In the genomic region with DNA sequence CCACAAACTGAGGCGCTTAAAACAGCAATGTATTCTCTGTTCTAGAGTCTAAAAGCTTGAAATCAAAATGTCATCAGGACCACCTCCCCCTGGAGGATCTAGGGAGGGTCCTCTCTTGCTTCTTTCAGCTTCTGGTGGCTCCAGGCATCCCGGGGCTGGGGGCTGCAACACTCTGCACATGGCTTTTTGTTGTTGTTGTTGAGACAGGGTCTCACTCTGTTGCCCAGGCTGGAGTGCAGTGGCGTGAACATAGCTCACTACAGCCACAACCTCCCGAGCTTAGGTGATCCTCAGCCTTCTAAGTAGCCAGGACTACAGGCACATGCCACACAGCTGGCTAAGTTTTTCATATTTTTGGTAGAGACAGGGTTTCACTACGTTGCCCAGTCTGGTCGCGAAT, we compare ENCODE assay signal across 23 cellular contexts. TPM values are rescaled to one million over a fixed set of nuclear protein-coding genes. Genes with fewer than 3 reads are reported as not detected.
DNase-seq lines count a peak whose midpoint lies in the region; ATAC-seq, FAIRE-seq and TF ChIP-seq lines count a peak whose summit lies in the region.
"Had no signal": no experiment of that assay in that cellular context is flagged by ENCODE, and none has a peak within 500 bp of the region (broad histone marks: within the 10 kb centered on the region; RNA-seq: fewer than 3 reads in every experiment).

No MANE protein-coding gene starts in this region.

- CTCF ChIA-PET in HepG2 (lab: Yijun Ruan, JAX; ENCODE audit: low intra/inter-chr PET ratio, low total read pairs) = no interaction called here

- H3K4me2 ChIP-seq in HepG2 (ENCODE audit: low read depth, low read length) (peak overlapping the region; percentile 67), neuronal stem cell (ENCODE audit: insufficient read depth, low read length, poor library complexity, severe bottlenecking) (no peak overlapping the region), GM23338 (no peak overlapping the region)

- H2BK15ac ChIP-seq in neuronal stem cell (ENCODE audit: low read length) = peak overlapping the region; percentile 77

- H4K91ac ChIP-seq in neuronal stem cell (ENCODE audit: low read depth, low read length, poor library complexity) = no peak overlapping the region

- WGBS in HepG2 (ENCODE audit: low lambda C conversion rate) = 67% methylated on average over 7 of the region's 7 CpGs
- 80% methylated on average over 1 of the region's 7 CpGs for WGBS in right lobe of liver (ENCODE audit: insufficient coverage, low coverage, low lambda C conversion rate, missing lambda C conversion rate)
- WGBS in neuronal stem cell (ENCODE audit: extremely low coverage in 2 of 2, insufficient read length in 2 of 2, insufficient replicate concordance in 1 of 2), 2 donors = no CpG with 5 or more reads among the region's 7 CpGs

- H2AFZ ChIP-seq in HepG2 (ENCODE audit: low read length) (no peak overlapping the region), neuronal stem cell (ENCODE audit: low read length) (no peak overlapping the region), GM23338 (no peak overlapping the region)

- H3K27ac ChIP-seq in HepG2 (ENCODE audit: extremely low read length, insufficient read depth, low read length) = no peak overlapping the region
- no peak overlapping the region for H3K27ac ChIP-seq in right lobe of liver
- no peak overlapping the region for H3K27ac ChIP-seq in neuronal stem cell (replicated peaks; ENCODE audit: low read length)
- no peak overlapping the region for H3K27ac ChIP-seq in GM23338 (ENCODE audit: low read depth)

- H3K36me3 Mint-ChIP-seq in dendritic cell treated with granulocyte-macrophage colony-stimulating factor and Interleukin-4, amounts not matched to agents 40 ng/mL and 50 ng/mL, for 4 days (ENCODE audit: low read depth) = no peaks in the 10 kb centered on the region
- H3K36me3 Mint-ChIP-seq in GM23338 (ENCODE audit: low read depth) (no peaks in the 10 kb centered on the region), natural killer cell (no peaks in the 10 kb centered on the region)
- H3K36me3 Mint-ChIP-seq: CD8-positive, alpha-beta T cell had no signal

- BruUV-seq in HepG2 (replicated peaks; lab: Mats Ljungman, UMichigan) = no TSS peak

- peaks cover 90% of the 10 kb centered on the region for H3K4me1 Mint-ChIP-seq in dendritic cell treated with granulocyte-macrophage colony-stimulating factor and Interleukin-4, amounts not matched to agents 40 ng/mL and 50 ng/mL, for 4 days (ENCODE audit: low read depth)
- peaks cover 24% of the 10 kb centered on the region for H3K4me1 Mint-ChIP-seq in GM23338
- peaks cover 11 to 22% of the 10 kb centered on the region in 2 donors for H3K4me1 Mint-ChIP-seq in natural killer cell

- H2BK5ac ChIP-seq in neuronal stem cell (ENCODE audit: low read length) = no peak overlapping the region

- no peak overlapping the region for H2BK120ac ChIP-seq in neuronal stem cell (ENCODE audit: low read depth, low read length)

- peaks cover 8% of the 10 kb centered on the region; the same call in 1 of the 2 replicates for H3F3A ChIP-seq in GM23338 (replicated peaks; ENCODE audit: low read depth)

- TF ChIP-seq CTCF in HepG2 (CRISPR knock-in tag; IDR thresholded peaks at IDR 0.05) = no peak
- no peak for TF ChIP-seq CTCF in right lobe of liver (IDR thresholded peaks at IDR 0.05)
- no peak for TF ChIP-seq CTCF in GM23338 (conservative IDR thresholded peaks at IDR 0.05; ENCODE audit: low read depth in 2 of 2)
- no peak for TF ChIP-seq CTCF in natural killer cell (IDR thresholded peaks at IDR 0.05)

- intact Hi-C loops in HepG2 (cut with micrococcal nuclease; ENCODE audit: unreplicated experiment) (loop anchor here (2.0 kb wide), 1 partner anchor 36 kb away; no protein-coding TSS in a partner anchor), right lobe of liver (cut with DNase I) (no loop called here), natural killer cell (cut with micrococcal nuclease) (no loop called here)
- intact Hi-C loops in dendritic cell treated with granulocyte-macrophage colony-stimulating factor and Interleukin-4, amounts not matched to agents 40 ng/mL and 50 ng/mL, for 4 days (cut with micrococcal nuclease) = loop anchor here (5.0 kb wide), 1 partner anchor 34 kb away; no protein-coding TSS in a partner anchor

- ATAC-seq in HepG2 (no peak), right lobe of liver (no peak), GM23338 (no peak), natural killer cell (no peak), HG03108 (IDR thresholded peaks at IDR 0.05; ENCODE audit: unreplicated experiment) (no peak)
- ATAC-seq: CD8-positive, alpha-beta T cell; Panc1; Right ventricle myocardium inferior had no signal

- no peak overlapping the region for H2AK5ac ChIP-seq in neuronal stem cell (ENCODE audit: low read depth, low read length)

- no peak for FAIRE-seq in HepG2 (lab: Jason Lieb, UNC)
- FAIRE-seq: GM12892, GM18507, H54 had no signal

- H3K27me3 ChIP-seq in HepG2 (ENCODE audit: control insufficient read depth in 1 of 2, insufficient read depth in 2 of 2, low read length in 2 of 2) (peaks cover 0 to 12% of the 10 kb centered on the region in 2 experiments; a peak in 2 of 5 replicates), right lobe of liver (no peaks in the 10 kb centered on the region), neuronal stem cell (ENCODE audit: control insufficient read depth in 3 of 3, insufficient read depth in 3 of 3, low read depth in 1 of 3, low read length in 3 of 3) (peaks cover 0 to 4% (median 0%) of the 10 kb centered on the region in 3 experiments), GM23338 (ENCODE audit: insufficient read depth) (no peaks in the 10 kb centered on the region)
- H3K27me3 ChIP-seq: BE2C had no signal

- no peak overlapping the region for H2BK12ac ChIP-seq in neuronal stem cell (ENCODE audit: low read length)

- no peaks in the 10 kb centered on the region for H3K79me1 ChIP-seq in neuronal stem cell (ENCODE audit: low read depth, low read length)

- H3K4me3 Mint-ChIP-seq in dendritic cell treated with granulocyte-macrophage colony-stimulating factor and Interleukin-4, amounts not matched to agents 40 ng/mL and 50 ng/mL, for 4 days = no peak overlapping the region
- no peak overlapping the region for H3K4me3 Mint-ChIP-seq in GM23338
- H3K4me3 Mint-ChIP-seq in natural killer cell = no peak overlapping the region
- H3K4me3 Mint-ChIP-seq: CD8-positive, alpha-beta T cell had no signal

- H3K79me2 ChIP-seq in HepG2 (ENCODE audit: insufficient read depth, low read length) (no peaks in the 10 kb centered on the region), GM23338 (replicated peaks; ENCODE audit: insufficient read depth) (no peaks in the 10 kb centered on the region)

- H4K20me1 ChIP-seq in HepG2 (ENCODE audit: insufficient read depth, low read length) (no peaks in the 10 kb centered on the region), GM23338 (replicated peaks; ENCODE audit: insufficient read depth) (no peaks in the 10 kb centered on the region)

- H3K36me3 ChIP-seq in HepG2 (replicated peaks in 1 of 2; ENCODE audit: control insufficient read depth in 1 of 2, insufficient read depth in 2 of 2, low read length in 2 of 2) = no peaks in the 10 kb centered on the region
- no peaks in the 10 kb centered on the region for H3K36me3 ChIP-seq in right lobe of liver
- H3K36me3 ChIP-seq in neuronal stem cell (replicated peaks in 1 of 2; ENCODE audit: control insufficient read depth in 2 of 2, insufficient read depth in 2 of 2, low read length in 2 of 2) = no peaks in the 10 kb centered on the region
- H3K36me3 ChIP-seq in GM23338 (ENCODE audit: insufficient read depth) = no peaks in the 10 kb centered on the region
- H3K36me3 ChIP-seq: BE2C had no signal

- peak overlapping the region; percentile 80 for H3K27ac Mint-ChIP-seq in dendritic cell treated with granulocyte-macrophage colony-stimulating factor and Interleukin-4, amounts not matched to agents 40 ng/mL and 50 ng/mL, for 4 days
- H3K27ac Mint-ChIP-seq in GM23338 (no peak overlapping the region), natural killer cell (no peak overlapping the region)
- H3K27ac Mint-ChIP-seq: CD8-positive, alpha-beta T cell had no signal

- no peak for TF ChIP-seq RAD21 in HepG2 (CRISPR knock-in tag; IDR thresholded peaks at IDR 0.05)

- peaks cover 15% of the 10 kb centered on the region for H3K27me3 Mint-ChIP-seq in dendritic cell treated with granulocyte-macrophage colony-stimulating factor and Interleukin-4, amounts not matched to agents 40 ng/mL and 50 ng/mL, for 4 days
- H3K27me3 Mint-ChIP-seq in GM23338 (ENCODE audit: insufficient read depth, low read depth, poor library complexity) = peaks cover 16% of the 10 kb centered on the region
- H3K27me3 Mint-ChIP-seq in natural killer cell (ENCODE audit: low read depth in 2 of 2) = peaks cover 0 to 6% of the 10 kb centered on the region in 2 donors

- no peak for TF ChIP-seq EP300 in HepG2 (IDR thresholded peaks at IDR 0.05; ENCODE audit: low read depth in 2 of 2, low read length in 2 of 2)
- TF ChIP-seq EP300 in HepG2 (CRISPR knock-in tag; IDR thresholded peaks at IDR 0.05; ENCODE audit: borderline replicate concordance) = no peak

- no peak overlapping the region for H3K23ac ChIP-seq in neuronal stem cell (ENCODE audit: low read depth, low read length, poor library complexity)

- no peak overlapping the region for H3K14ac ChIP-seq in neuronal stem cell (ENCODE audit: low read length)

- H3K9me3 ChIP-seq in HepG2 (ENCODE audit: low read length) (no peaks in the 10 kb centered on the region), right lobe of liver (no peaks in the 10 kb centered on the region), neuronal stem cell (replicated peaks in 1 of 2; ENCODE audit: control insufficient read depth in 2 of 2, insufficient read depth in 1 of 2, low read depth in 1 of 2, low read length in 2 of 2) (peaks cover 0 to 2% of the 10 kb centered on the region in 2 donors)
- H3K9me3 ChIP-seq: BE2C had no signal

- H3K4me3 ChIP-seq in HepG2 (replicated peaks in 1 of 3; ENCODE audit: insufficient read depth in 1 of 3, low read depth in 2 of 3, low read length in 3 of 3) (no peak overlapping the region), right lobe of liver (no peak overlapping the region), neuronal stem cell (ENCODE audit: low read length in 2 of 2) (no peak overlapping the region), GM23338 (no peak overlapping the region)

- H3K9me2 ChIP-seq in GM23338 (ENCODE audit: insufficient read depth) = no peaks in the 10 kb centered on the region

- H3K18ac ChIP-seq in neuronal stem cell (ENCODE audit: low read length) = no peak overlapping the region

- H3K4me1 ChIP-seq in HepG2 (ENCODE audit: insufficient read depth, low read length) (peaks cover 67% of the 10 kb centered on the region), right lobe of liver (no peaks in the 10 kb centered on the region), neuronal stem cell (ENCODE audit: control insufficient read depth in 2 of 2, insufficient read depth in 1 of 2, low read depth in 1 of 2, low read length in 2 of 2) (peaks cover 11 to 13% of the 10 kb centered on the region in 2 donors), GM23338 (ENCODE audit: insufficient read depth) (peaks cover 6% of the 10 kb centered on the region; the same call in 1 of the 2 replicates)
- H3K4me1 ChIP-seq: BE2C had no signal

- H3K9me3 Mint-ChIP-seq in dendritic cell treated with granulocyte-macrophage colony-stimulating factor and Interleukin-4, amounts not matched to agents 40 ng/mL and 50 ng/mL, for 4 days = no peaks in the 10 kb centered on the region
- H3K9me3 Mint-ChIP-seq in GM23338 (no peaks in the 10 kb centered on the region; the same call in 2 of the 3 replicates), natural killer cell (no peaks in the 10 kb centered on the region)
- H3K9me3 Mint-ChIP-seq: CD8-positive, alpha-beta T cell had no signal

- no peak overlapping the region for H4K8ac ChIP-seq in neuronal stem cell (ENCODE audit: low read depth, low read length)

- no peak overlapping the region for H3K9ac ChIP-seq in HepG2 (ENCODE audit: insufficient read depth, low read depth, low read length)
- H3K9ac ChIP-seq in neuronal stem cell (ENCODE audit: low read depth, low read length, poor library complexity) = no peak overlapping the region

- DNase-seq in HepG2 (ENCODE audit: low spot score) (no peak), right lobe of liver (no peak), neuronal stem cell (ENCODE audit: low spot score) (no peak), GM23338 (ENCODE audit: low spot score) (no peak), natural killer cell (no peak), NCI-H1417 (lab: John Stamatoyannopoulos, UW) (no peak)
- DNase-seq: 8988T; BE2C; Calu3; CD8-positive, alpha-beta T cell; Karpas-422; NCI-H1048; NCI-H1436 treated with DMSO at 0.1 percent for 48 hours; NCI-H2081; NCI-H446 treated with DMSO at 0.1 percent for 48 hours; NCI-H69 had no signal

- H3K4ac ChIP-seq in neuronal stem cell (ENCODE audit: low read length) = no peak overlapping the region

- no peak for TF ChIP-seq POLR2A in HepG2 (IDR thresholded peaks at IDR 0.05; ENCODE audit: insufficient read depth in 1 of 2, low read depth in 2 of 2, low read length in 2 of 2)
- TF ChIP-seq POLR2A in right lobe of liver (IDR thresholded peaks at IDR 0.05) = no peak

- POLR2A ChIA-PET in HepG2 (lab: Yijun Ruan, JAX) = interaction anchor here (0.9 to 2.5 kb wide), 6 partner anchors 9 to 112 kb away, joined by 3 to 10 read pairs (median 6); partner anchors contain the start of genes LITAF and TXNDC11

- in situ Hi-C loops in HepG2 (cut with HindIII; ENCODE audit: extremely low pct_ligation_motif_present, low pct_unique_long_range_greater_than_20kb) = no loop called here

RNA-seq across cellular contexts. Expression of gene SNN, which starts 37.0 kb away (rescaled TPM):
- total RNA-seq in HepG2 (2016; rRNA removed; fragmentation: Illumina TruSeq; extraction: Trizol) (8.4 TPM in 2 replicates), right lobe of liver (1 to 10 TPM; 3.5 to 7.9 (median 5.6) TPM), natural killer cell (10 to 100 TPM in 2 of 3 donors, 1 to 10 TPM in 1; 5.3 to 20.0 (median 12.5) TPM)
- 7.1 and 8.0 TPM in 2 replicates for total RNA-seq in HepG2 (2016; cell fraction: cytosol; rRNA removed; fragmentation: Illumina TruSeq; extraction: Trizol; ENCODE audit: low read depth)
- 6.0 and 8.2 TPM in 2 replicates for total RNA-seq in HepG2 (2016; cell fraction: insoluble cytoplasmic fraction; rRNA removed; fragmentation: Illumina TruSeq; extraction: Trizol)
- 18.8 and 19.0 TPM in 2 replicates for total RNA-seq in HepG2 (2016; cell fraction: membrane; rRNA removed; fragmentation: Illumina TruSeq; extraction: Trizol)
- total RNA-seq in HepG2 (2016; cell fraction: nucleus; rRNA removed; fragmentation: Illumina TruSeq; extraction: Trizol) = 4.0 and 5.8 TPM in 2 replicates
- polyA plus RNA-seq in HepG2 (2011; rRNA removed) (5.2 and 5.6 TPM in 2 replicates), GM23338 (2016; fragmentation: Nextera tagmentation; extraction: Ambion mirVana) (19.0 and 20.5 TPM in 2 replicates)
- polyA plus RNA-seq in HepG2 (2011; cell fraction: cytosol; rRNA removed) = 4.6 and 5.0 TPM in 2 replicates
- 4.7 and 4.9 TPM in 2 replicates for polyA plus RNA-seq in HepG2 (2011; cell fraction: nucleus; rRNA removed)
- 3.0 and 3.4 TPM in 2 replicates for polyA plus RNA-seq in HepG2 (2012)
- 8.8 and 9.8 TPM in 2 replicates for polyA plus RNA-seq in HepG2 (2016; cell fraction: cytosol; fragmentation: Illumina TruSeq; extraction: Trizol; ENCODE audit: low read depth)
- 8.1 and 9.3 TPM in 2 replicates for polyA plus RNA-seq in HepG2 (2016; cell fraction: insoluble cytoplasmic fraction; fragmentation: Illumina TruSeq; extraction: Trizol; ENCODE audit: low read depth)
- polyA plus RNA-seq in HepG2 (2016; cell fraction: membrane; fragmentation: Illumina TruSeq; extraction: Trizol; ENCODE audit: low read depth) = 17.1 and 17.3 TPM in 2 replicates
- polyA plus RNA-seq in HepG2 (2016; cell fraction: nucleus; fragmentation: Illumina TruSeq; extraction: Trizol; ENCODE audit: insufficient read depth, low read depth) = 7.7 and 8.0 TPM in 2 replicates
- polyA minus RNA-seq in HepG2 (2011; rRNA and poly(A)+ RNA removed; ENCODE audit: low replicate concordance) = 2.2 and 3.6 TPM in 2 replicates
- 1.6 and 1.9 TPM in 2 replicates for polyA minus RNA-seq in HepG2 (2011; cell fraction: cytosol; rRNA and poly(A)+ RNA removed)
- 4.4 and 4.9 TPM in 2 replicates for polyA minus RNA-seq in HepG2 (2011; cell fraction: nucleus; rRNA and poly(A)+ RNA removed)
- 84.2 TPM for polyA plus RNA-seq in neuronal stem cell (2013, experiment 1 of 2)
- polyA plus RNA-seq in neuronal stem cell (2013, experiment 2 of 2) = 83.6 TPM
- 62.6 and 63.3 TPM in 2 replicates for total RNA-seq in GM23338 (2014; rRNA removed; shearing (Covaris generic))

RNA-seq across cellular contexts. Expression of gene LITAF, which starts 44.5 kb away (rescaled TPM):
- total RNA-seq in HepG2 (2016; rRNA removed; fragmentation: Illumina TruSeq; extraction: Trizol) (141 and 186 TPM in 2 replicates), right lobe of liver (100 to 1,000 TPM in 1 of 6 experiments, 10 to 100 TPM in 5; 43.7 to 148 (median 59.1) TPM), natural killer cell (100 to 1,000 TPM; 584 to 772 (median 726) TPM)
- 30.0 and 32.3 TPM in 2 replicates for total RNA-seq in HepG2 (2016; cell fraction: cytosol; rRNA removed; fragmentation: Illumina TruSeq; extraction: Trizol; ENCODE audit: low read depth)
- total RNA-seq in HepG2 (2016; cell fraction: insoluble cytoplasmic fraction; rRNA removed; fragmentation: Illumina TruSeq; extraction: Trizol) = 139 and 174 TPM in 2 replicates
- 118 and 119 TPM in 2 replicates for total RNA-seq in HepG2 (2016; cell fraction: membrane; rRNA removed; fragmentation: Illumina TruSeq; extraction: Trizol)
- 60.6 and 72.1 TPM in 2 replicates for total RNA-seq in HepG2 (2016; cell fraction: nucleus; rRNA removed; fragmentation: Illumina TruSeq; extraction: Trizol)
- polyA plus RNA-seq in HepG2 (2011; rRNA removed) (80.1 and 95.5 TPM in 2 replicates), GM23338 (2016; fragmentation: Nextera tagmentation; extraction: Ambion mirVana) (147 and 158 TPM in 2 replicates)
- 121 and 137 TPM in 2 replicates for polyA plus RNA-seq in HepG2 (2011; cell fraction: cytosol; rRNA removed)
- polyA plus RNA-seq in HepG2 (2011; cell fraction: nucleus; rRNA removed) = 61.9 and 67.8 TPM in 2 replicates
- polyA plus RNA-seq in HepG2 (2012) = 113 and 128 TPM in 2 replicates
- 48.2 and 51.8 TPM in 2 replicates for polyA plus RNA-seq in HepG2 (2016; cell fraction: cytosol; fragmentation: Illumina TruSeq; extraction: Trizol; ENCODE audit: low read depth)
- polyA plus RNA-seq in HepG2 (2016; cell fraction: insoluble cytoplasmic fraction; fragmentation: Illumina TruSeq; extraction: Trizol; ENCODE audit: low read depth) = 322 and 369 TPM in 2 replicates
- 139 and 153 TPM in 2 replicates for polyA plus RNA-seq in HepG2 (2016; cell fraction: membrane; fragmentation: Illumina TruSeq; extraction: Trizol; ENCODE audit: low read depth)
- 125 and 129 TPM in 2 replicates for polyA plus RNA-seq in HepG2 (2016; cell fraction: nucleus; fragmentation: Illumina TruSeq; extraction: Trizol; ENCODE audit: insufficient read depth, low read depth)
- 155 and 250 TPM in 2 replicates for polyA minus RNA-seq in HepG2 (2011; rRNA and poly(A)+ RNA removed; ENCODE audit: low replicate concordance)
- polyA minus RNA-seq in HepG2 (2011; cell fraction: cytosol; rRNA and poly(A)+ RNA removed) = 71.1 and 86.5 TPM in 2 replicates
- polyA minus RNA-seq in HepG2 (2011; cell fraction: nucleus; rRNA and poly(A)+ RNA removed) = 45.8 and 58.4 TPM in 2 replicates
- 85.6 TPM for polyA plus RNA-seq in neuronal stem cell (2013, experiment 1 of 2)
- 87.4 TPM for polyA plus RNA-seq in neuronal stem cell (2013, experiment 2 of 2)
- 131 and 139 TPM in 2 replicates for total RNA-seq in GM23338 (2014; rRNA removed; shearing (Covaris generic))

Comparison
In these comparisons a context has a peak if more than half of its experiments do, and no peak if none do; other contexts are left out.
1. intact Hi-C loops: an anchor here in HepG2 (2.0 kb wide) and dendritic cell treated with granulocyte-macrophage colony-stimulating factor and Interleukin-4, amounts not matched to agents 40 ng/mL and 50 ng/mL, for 4 days (5.0 kb wide); none called in right lobe of liver and natural killer cell.